13 cellular contexts compared by ENCODE assay signal in genomic region chr15:67194171-67195114, GRCh38.
DNase-seq lines count a peak whose midpoint lies in the region; ATAC-seq and TF ChIP-seq lines count a peak whose summit lies in the region.
"Had no signal": no experiment of that assay in that cellular context is flagged by ENCODE, and none has a peak within 500 bp of the region (broad histone marks: within the 10 kb centered on the region; RNA-seq: fewer than 3 reads in every experiment).

No MANE protein-coding gene starts in this region.

- no peak overlapping the region for H3K4me2 ChIP-seq in mammary epithelial cell (ENCODE audit: insufficient read depth, low read depth, low read length)

- H3K9me3 Mint-ChIP-seq in activated naive CD8-positive, alpha-beta T cell treated with anti-CD3 and anti-CD28 coated beads, Interleukin-2, amount 10 ng/mL, durations not matched to agents 7 days and 5 days = no peaks in the 10 kb centered on the region
- no peaks in the 10 kb centered on the region for H3K9me3 Mint-ChIP-seq in activated naive CD8-positive, alpha-beta T cell treated with anti-CD3 and anti-CD28 coated beads, Interleukin-2, amount 50 U/mL, for 24 hours
- H3K9me3 Mint-ChIP-seq in naive thymus-derived CD4-positive, alpha-beta T cell = peaks cover 0 to 1% (median 0%) of the 10 kb centered on the region in 11 donors

- dilution Hi-C loops in mammary epithelial cell (cut with HindIII; ENCODE audit: low sequenced_read_pairs) = no loop called here

- CTCF ChIA-PET in mammary epithelial cell (lab: Charles Lee; ENCODE audit: low non-redundant PET) = no interaction called here
- CTCF ChIA-PET in naive thymus-derived CD4-positive, alpha-beta T cell (lab: Charles Lee) = interaction anchor here (0.7 to 0.8 kb wide), 2 partner anchors 11 to 110 kb away, joined by 3 read pairs; no protein-coding TSS in a partner anchor

- 73% methylated on average over 9 of the region's 9 CpGs for WGBS in mammary epithelial cell (ENCODE audit: low coverage, missing lambda C conversion rate)
- 77% methylated on average over 9 of the region's 9 CpGs for WGBS in urinary bladder

- peaks cover 14% of the 10 kb centered on the region for H3K36me3 ChIP-seq in mammary epithelial cell (ENCODE audit: insufficient read depth, low read length)
- peaks cover 0 to 28% (median 11%) of the 10 kb centered on the region in 3 experiments for H3K36me3 ChIP-seq in naive thymus-derived CD4-positive, alpha-beta T cell (ENCODE audit: control insufficient read depth in 2 of 3, insufficient read depth in 3 of 3, low read length in 3 of 3)
- H3K36me3 ChIP-seq in urinary bladder (ENCODE audit: insufficient read depth) = no peaks in the 10 kb centered on the region

- intact Hi-C loops in mammary epithelial cell (cut with micrococcal nuclease) = loop anchor here (5.0 kb wide), 2 partner anchors 108 to 127 kb away; partner anchors contain the start of gene SMAD3
- intact Hi-C loops in naive thymus-derived CD4-positive, alpha-beta T cell (cut with micrococcal nuclease) = no loop called here

- H3K79me2 ChIP-seq in mammary epithelial cell (ENCODE audit: insufficient read depth, low read length) = no peaks in the 10 kb centered on the region
- H3K79me2 ChIP-seq: parathyroid adenoma had no signal

- in situ Hi-C loops in mammary epithelial cell (cut with MboI; ENCODE audit: low sequenced_read_pairs in 2 of 2) = no loop called here

- H3K27me3 Mint-ChIP-seq in activated naive CD8-positive, alpha-beta T cell treated with anti-CD3 and anti-CD28 coated beads, Interleukin-2, amount 10 ng/mL, durations not matched to agents 7 days and 5 days = no peaks in the 10 kb centered on the region
- no peaks in the 10 kb centered on the region for H3K27me3 Mint-ChIP-seq in activated naive CD8-positive, alpha-beta T cell treated with anti-CD3 and anti-CD28 coated beads, Interleukin-2, amount 50 U/mL, for 24 hours
- no peaks in the 10 kb centered on the region for H3K27me3 Mint-ChIP-seq in naive thymus-derived CD4-positive, alpha-beta T cell

- H4K20me1 ChIP-seq in mammary epithelial cell (ENCODE audit: insufficient read depth, low read length) = no peaks in the 10 kb centered on the region

- peaks cover 39% of the 10 kb centered on the region for H3K36me3 Mint-ChIP-seq in activated naive CD8-positive, alpha-beta T cell treated with anti-CD3 and anti-CD28 coated beads, Interleukin-2, amount 10 ng/mL, durations not matched to agents 7 days and 5 days
- H3K36me3 Mint-ChIP-seq in activated naive CD8-positive, alpha-beta T cell treated with anti-CD3 and anti-CD28 coated beads, Interleukin-2, amount 50 U/mL, for 24 hours (ENCODE audit: low read depth) = peaks cover 28% of the 10 kb centered on the region
- H3K36me3 Mint-ChIP-seq in naive thymus-derived CD4-positive, alpha-beta T cell = peaks cover 0 to 60% (median 27%) of the 10 kb centered on the region in 5 donors

- POLR2A ChIA-PET in activated naive CD8-positive, alpha-beta T cell treated with anti-CD3 and anti-CD28 coated beads, Interleukin-2, amount 10 ng/mL, durations not matched to agents 7 days and 5 days (lab: Charles Lee) = no interaction called here
- POLR2A ChIA-PET in naive thymus-derived CD4-positive, alpha-beta T cell (lab: Charles Lee) = no interaction called here

- H3K4me1 ChIP-seq in mammary epithelial cell (ENCODE audit: insufficient read depth, low read length) (no peaks in the 10 kb centered on the region), urinary bladder (ENCODE audit: insufficient read depth) (no peaks in the 10 kb centered on the region)
- H3K4me1 ChIP-seq in naive thymus-derived CD4-positive, alpha-beta T cell (ENCODE audit: control insufficient read depth in 2 of 2, insufficient read depth in 2 of 2, low read length in 2 of 2) = peaks cover 0 to 4% of the 10 kb centered on the region in 2 donors
- H3K4me1 ChIP-seq: parathyroid adenoma had no signal

- H3K4me3 Mint-ChIP-seq in activated naive CD8-positive, alpha-beta T cell treated with anti-CD3 and anti-CD28 coated beads, Interleukin-2, amount 10 ng/mL, durations not matched to agents 7 days and 5 days = no peak overlapping the region
- no peak overlapping the region for H3K4me3 Mint-ChIP-seq in activated naive CD8-positive, alpha-beta T cell treated with anti-CD3 and anti-CD28 coated beads, Interleukin-2, amount 50 U/mL, for 24 hours
- no peak overlapping the region for H3K4me3 Mint-ChIP-seq in naive thymus-derived CD4-positive, alpha-beta T cell

- DNase-seq in activated naive CD8-positive, alpha-beta T cell treated with anti-CD3 and anti-CD28 coated beads, Interleukin-2, amount 10 ng/mL, durations not matched to agents 7 days and 5 days = no peak
- DNase-seq in activated naive CD8-positive, alpha-beta T cell treated with anti-CD3 and anti-CD28 coated beads, Interleukin-2, amount 50 U/mL, for 24 hours = no peak
- DNase-seq in mammary epithelial cell = no peak
- DNase-seq in naive thymus-derived CD4-positive, alpha-beta T cell = no peak
- no peak for DNase-seq in NCI-H524 (lab: John Stamatoyannopoulos, UW)
- DNase-seq in stimulated activated CD4-positive, alpha-beta T cell treated with anti-CD3 and anti-CD28 coated beads, Interleukin-4, amount 100 ng/mL, for 1 hour = no peak
- DNase-seq in NCI-H1417 (lab: John Stamatoyannopoulos, UW) = no peak
- DNase-seq: central memory CD4-positive, alpha-beta T cell; NCI-H2171; T1000 had no signal

- no peaks in the 10 kb centered on the region for H3K27me3 ChIP-seq in mammary epithelial cell (ENCODE audit: insufficient read depth, low read length)
- H3K27me3 ChIP-seq in naive thymus-derived CD4-positive, alpha-beta T cell (ENCODE audit: control insufficient read depth in 2 of 2, insufficient read depth in 2 of 2, low read length in 2 of 2) = no peaks in the 10 kb centered on the region
- H3K27me3 ChIP-seq: tibial nerve had no signal

- H3K27ac ChIP-seq in mammary epithelial cell (ENCODE audit: insufficient read depth, low read depth, low read length) (no peak overlapping the region), urinary bladder (ENCODE audit: low read depth) (peak overlapping the region; percentile 39)
- no peak overlapping the region for H3K27ac ChIP-seq in naive thymus-derived CD4-positive, alpha-beta T cell (ENCODE audit: low read depth, low read length)
- H3K27ac ChIP-seq: parathyroid adenoma had no signal

- no peaks in the 10 kb centered on the region for H3K9me3 ChIP-seq in mammary epithelial cell (replicated peaks; ENCODE audit: insufficient read depth, low read length)
- H3K9me3 ChIP-seq in naive thymus-derived CD4-positive, alpha-beta T cell (ENCODE audit: control insufficient read depth in 2 of 3, low read length in 3 of 3) = no peaks in the 10 kb centered on the region
- H3K9me3 ChIP-seq: tibial nerve had no signal

- peak overlapping the region; percentile 7 for H3K27ac Mint-ChIP-seq in activated naive CD8-positive, alpha-beta T cell treated with anti-CD3 and anti-CD28 coated beads, Interleukin-2, amount 10 ng/mL, durations not matched to agents 7 days and 5 days
- H3K27ac Mint-ChIP-seq in activated naive CD8-positive, alpha-beta T cell treated with anti-CD3 and anti-CD28 coated beads, Interleukin-2, amount 50 U/mL, for 24 hours = no peak overlapping the region
- peak overlapping the region in 8 of 9 donors; percentile 1 to 73 (median 44) for H3K27ac Mint-ChIP-seq in naive thymus-derived CD4-positive, alpha-beta T cell

- no peak overlapping the region for H3K9ac ChIP-seq in mammary epithelial cell (ENCODE audit: insufficient read depth, low read length)
- H3K9ac ChIP-seq: parathyroid adenoma had no signal

- no peak for ATAC-seq in activated naive CD8-positive, alpha-beta T cell treated with anti-CD3 and anti-CD28 coated beads, Interleukin-2, amount 10 ng/mL, durations not matched to agents 7 days and 5 days (ENCODE audit: low read depth)
- no peak for ATAC-seq in activated naive CD8-positive, alpha-beta T cell treated with anti-CD3 and anti-CD28 coated beads, Interleukin-2, amount 50 U/mL, for 24 hours
- no peak for ATAC-seq in naive thymus-derived CD4-positive, alpha-beta T cell

- peaks cover 12% of the 10 kb centered on the region for H3K4me1 Mint-ChIP-seq in activated naive CD8-positive, alpha-beta T cell treated with anti-CD3 and anti-CD28 coated beads, Interleukin-2, amount 10 ng/mL, durations not matched to agents 7 days and 5 days
- peaks cover 6% of the 10 kb centered on the region for H3K4me1 Mint-ChIP-seq in activated naive CD8-positive, alpha-beta T cell treated with anti-CD3 and anti-CD28 coated beads, Interleukin-2, amount 50 U/mL, for 24 hours
- H3K4me1 Mint-ChIP-seq in naive thymus-derived CD4-positive, alpha-beta T cell = peaks cover 5 to 31% (median 10%) of the 10 kb centered on the region in 7 donors

- TF ChIP-seq CTCF in mammary epithelial cell (conservative IDR thresholded peaks at IDR 0.05 in 1 of 2, IDR thresholded peaks at IDR 0.05 in 1 of 2; ENCODE audit: extremely low read depth in 1 of 2, insufficient read depth in 1 of 2, low read depth in 1 of 2, low read length in 2 of 2) = no peak

- BruUV-seq in mammary epithelial cell (replicated peaks; lab: Mats Ljungman, UMichigan) = TSS peak; percentile 1

- no peak overlapping the region for H2AFZ ChIP-seq in mammary epithelial cell (ENCODE audit: low read depth, low read length)
- H2AFZ ChIP-seq: parathyroid adenoma had no signal

- H3K4me3 ChIP-seq in mammary epithelial cell (replicated peaks in 1 of 3; ENCODE audit: insufficient read depth in 1 of 3, low read depth in 2 of 3, low read length in 3 of 3) = no peak overlapping the region
- no peak overlapping the region for H3K4me3 ChIP-seq in naive thymus-derived CD4-positive, alpha-beta T cell (ENCODE audit: low read length)
- H3K4me3 ChIP-seq in urinary bladder (ENCODE audit: low read depth, low read length) = no peak overlapping the region
- H3K4me3 ChIP-seq: tibial nerve had no signal
